19 cellular contexts compared by ENCODE assay signal in the genomic region with DNA sequence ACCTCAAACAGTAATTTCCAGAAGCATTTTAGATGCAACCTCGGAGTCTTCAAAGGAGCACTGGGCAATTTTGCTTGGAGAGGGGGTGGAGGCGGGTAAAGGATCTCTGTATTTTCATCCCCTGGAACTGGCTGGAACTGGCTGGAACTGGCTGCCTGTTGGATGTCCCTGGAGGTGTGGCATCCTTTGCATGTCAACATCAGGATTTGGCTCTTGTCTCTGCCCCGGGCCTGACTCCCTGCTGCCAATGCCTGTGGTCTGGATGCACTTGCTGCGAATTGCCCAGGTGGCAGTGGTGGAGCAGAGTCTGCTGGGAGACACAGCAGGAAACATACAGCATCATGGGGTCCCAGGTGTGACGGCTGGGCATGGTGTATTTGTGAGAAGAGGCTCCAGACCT.
A peak's percentile ranks its signal among the peaks of the same experiment; 100 is the strongest.
DNase-seq lines count a peak whose midpoint lies in the region; TF ChIP-seq lines count a peak whose summit lies in the region.
"Had no signal": no experiment of that assay in that cellular context is flagged by ENCODE, and none has a peak within 500 bp of the region (broad histone marks: within the 10 kb centered on the region; RNA-seq: fewer than 3 reads in every experiment).

No MANE protein-coding gene starts in this region.

- intact Hi-C loops in colonic mucosa (cut with DNase I): loop anchor here (5.0 kb wide), 1 partner anchor 394 kb away; no protein-coding TSS in a partner anchor

- H3K36me3 Mint-ChIP-seq in T-helper 2 cell treated with Interferon-gamma antibody and Interleukin-4, amounts not matched to agents 5 μg/mL and 100 μg/mL, for 36 hours (ENCODE audit: low read depth): no peaks in the 10 kb centered on the region

- peaks cover 24% of the 10 kb centered on the region for H3K4me1 Mint-ChIP-seq in T-helper 2 cell treated with Interferon-gamma antibody and Interleukin-4, amounts not matched to agents 5 μg/mL and 100 μg/mL, for 36 hours (ENCODE audit: low read depth)

- H3K9ac ChIP-seq in colonic mucosa (ENCODE audit: low read depth in 2 of 2, low read length in 2 of 2): no peak overlapping the region

- H3K9me3 Mint-ChIP-seq in T-helper 2 cell treated with Interferon-gamma antibody and Interleukin-4, amounts not matched to agents 5 μg/mL and 100 μg/mL, for 36 hours: no peaks in the 10 kb centered on the region
- H3K9me3 Mint-ChIP-seq: activated B cell treated with CpG ODN at 0.5 μM for 24 hours; activated CD4-positive, alpha-beta memory T cell treated with anti-CD3 and anti-CD28 coated beads, Interleukin-2, amount 10 ng/mL, durations not matched to agents 7 days and 5 days; central memory CD8-positive, alpha-beta T cell had no signal

- H3K36me3 ChIP-seq in colonic mucosa: no peaks in the 10 kb centered on the region
- H3K36me3 ChIP-seq: gastrocnemius medialis, SJSA1 had no signal

- no peak overlapping the region for H3K4me3 ChIP-seq in colonic mucosa
- H3K4me3 ChIP-seq: gastrocnemius medialis, GM12878, SJSA1 had no signal

- DNase-seq in COLO668 (lab: John Stamatoyannopoulos, UW; ENCODE audit: unreplicated experiment): peak; percentile 46
- DNase-seq in NCI-H187 treated with DMSO at 0.1 percent for 48 hours (lab: John Stamatoyannopoulos, UW): peak; percentile 38
- DNase-seq in colonic mucosa: peak; percentile 53
- DNase-seq in myocyte (ENCODE audit: low read depth): peak; percentile 20
- no peak for DNase-seq in NCI-H446 treated with DMSO at 0.1 percent for 48 hours (lab: John Stamatoyannopoulos, UW)
- no peak for DNase-seq in activated CD4-positive, CD25-positive, alpha-beta regulatory T cell (lab: John Stamatoyannopoulos, UW)
- no peak for DNase-seq in T-helper 2 cell treated with Interferon-gamma antibody and Interleukin-4, amounts not matched to agents 5 μg/mL and 100 μg/mL, for 36 hours (ENCODE audit: low spot score)
- DNase-seq: activated B cell treated with CpG ODN at 0.5 μM for 24 hours; activated naive CD4-positive, alpha-beta T cell; amygdala; gastrocnemius medialis; H7; NCI-H1436 treated with DMSO at 0.1 percent for 48 hours; NCI-H526; PC-3 had no signal

- no peak overlapping the region for H3K27ac Mint-ChIP-seq in T-helper 2 cell treated with Interferon-gamma antibody and Interleukin-4, amounts not matched to agents 5 μg/mL and 100 μg/mL, for 36 hours
- H3K27ac Mint-ChIP-seq: activated B cell treated with CpG ODN at 0.5 μM for 24 hours; activated CD4-positive, alpha-beta memory T cell treated with anti-CD3 and anti-CD28 coated beads, Interleukin-2, amount 10 ng/mL, durations not matched to agents 7 days and 5 days had no signal

- H3K27me3 ChIP-seq in colonic mucosa: no peaks in the 10 kb centered on the region
- H3K27me3 ChIP-seq: gastrocnemius medialis, SJSA1 had no signal

- H3K27ac ChIP-seq in colonic mucosa: no peak overlapping the region
- H3K27ac ChIP-seq: gastrocnemius medialis, SJSA1 had no signal

- peaks cover 6% of the 10 kb centered on the region for H3K27me3 Mint-ChIP-seq in T-helper 2 cell treated with Interferon-gamma antibody and Interleukin-4, amounts not matched to agents 5 μg/mL and 100 μg/mL, for 36 hours (ENCODE audit: low read depth)
- H3K27me3 Mint-ChIP-seq: activated B cell treated with CpG ODN at 0.5 μM for 24 hours; central memory CD8-positive, alpha-beta T cell had no signal

- H3K4me1 ChIP-seq in colonic mucosa: peaks cover 23% of the 10 kb centered on the region

- H3K9me3 ChIP-seq in colonic mucosa: no peaks in the 10 kb centered on the region
- H3K9me3 ChIP-seq: gastrocnemius medialis, SJSA1 had no signal

- TF ChIP-seq CTCF in colonic mucosa (IDR thresholded peaks at IDR 0.05): no peak

- H3K4me3 Mint-ChIP-seq in T-helper 2 cell treated with Interferon-gamma antibody and Interleukin-4, amounts not matched to agents 5 μg/mL and 100 μg/mL, for 36 hours: no peak overlapping the region
- H3K4me3 Mint-ChIP-seq: activated B cell treated with CpG ODN at 0.5 μM for 24 hours; activated CD4-positive, alpha-beta memory T cell treated with anti-CD3 and anti-CD28 coated beads, Interleukin-2, amount 10 ng/mL, durations not matched to agents 7 days and 5 days; central memory CD8-positive, alpha-beta T cell had no signal

Comparison
In these comparisons a context has a peak if more than half of its experiments do, and no peak if none do; other contexts are left out.
1. DNase-seq: peak in COLO668 (single experiment), NCI-H187 treated with DMSO at 0.1 percent for 48 hours (single experiment), colonic mucosa (single experiment) and myocyte (single experiment); none in NCI-H446 treated with DMSO at 0.1 percent for 48 hours (single experiment), activated CD4-positive, CD25-positive, alpha-beta regulatory T cell (0 of 4) and T-helper 2 cell treated with Interferon-gamma antibody and Interleukin-4, amounts not matched to agents 5 μg/mL and 100 μg/mL, for 36 hours (single experiment).